ENCODE assay signal across 8 cellular contexts in the genomic region with DNA sequence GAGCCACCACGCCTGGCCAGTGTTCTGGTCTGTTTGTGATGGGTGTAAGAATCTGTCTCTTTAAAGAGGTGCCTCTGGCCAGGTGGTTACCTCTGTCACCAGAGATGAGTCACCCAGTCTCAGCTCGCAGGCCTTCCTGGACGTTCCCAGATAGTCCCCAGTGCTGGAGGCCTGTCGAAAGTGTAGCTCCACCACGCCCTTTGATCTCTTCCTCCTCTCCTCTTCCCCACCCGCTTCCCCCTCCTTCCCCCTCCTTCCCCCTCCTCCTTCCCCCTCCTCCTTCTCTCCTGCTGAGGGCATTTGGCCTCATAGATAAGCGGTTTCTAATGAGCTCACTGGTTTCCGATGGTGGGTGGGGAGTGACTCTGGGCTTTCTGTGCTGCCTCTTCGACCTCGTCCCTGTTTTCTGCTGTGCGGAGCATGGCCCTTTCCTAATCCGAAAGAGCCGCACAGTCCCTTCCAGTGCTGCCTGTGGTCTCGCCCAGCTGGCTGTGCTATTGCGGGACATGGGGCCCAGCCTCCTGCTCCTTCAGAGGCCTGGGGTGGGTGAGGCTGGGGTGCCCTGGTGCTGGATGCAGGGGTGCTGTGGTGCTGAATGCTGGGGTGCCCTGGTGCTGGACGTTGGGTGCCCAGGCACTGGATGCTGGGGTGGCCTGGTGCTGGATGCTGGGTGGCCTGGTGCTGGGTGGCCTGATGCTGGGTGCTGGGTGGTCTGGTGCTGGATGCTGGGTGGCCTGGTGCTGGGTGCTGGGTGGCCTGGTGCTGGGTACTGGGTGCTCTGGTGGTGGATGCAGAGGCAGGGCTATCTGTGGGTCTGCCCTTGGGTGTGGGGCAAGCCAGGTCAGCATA. TPM values are rescaled to one million over a fixed set of nuclear protein-coding genes. Genes with fewer than 3 reads are reported as not detected.
A peak's percentile ranks its signal among the peaks of the same experiment; 100 is the strongest.
DNase-seq lines count a peak whose midpoint lies in the region; ATAC-seq and TF ChIP-seq lines count a peak whose summit lies in the region.

No MANE protein-coding gene starts in this region.

- H3K4me1 ChIP-seq in esophagus (ENCODE audit: control insufficient read depth in 2 of 2, insufficient read depth in 2 of 2, low read length in 1 of 2): peaks cover 16 to 35% of the 10 kb centered on the region in 2 donors
- peaks cover 0 to 41% (median 37%) of the 10 kb centered on the region in 4 donors for H3K4me1 ChIP-seq in sigmoid colon
- H3K4me1 ChIP-seq in gastrocnemius medialis: peaks cover 34 to 37% of the 10 kb centered on the region in 2 donors

- no peak overlapping the region for H3K4me3 ChIP-seq in esophagus (ENCODE audit: low read depth in 1 of 2, low read length in 2 of 2)
- H3K4me3 ChIP-seq in sigmoid colon: no peak overlapping the region
- H3K4me3 ChIP-seq in gastrocnemius medialis: no peak overlapping the region

- POLR2A ChIA-PET in T-cell (lab: Charles Lee): no interaction called here

- in situ Hi-C loops in gastrocnemius medialis (cut with MboI; ENCODE audit: low sequenced_read_pairs in 4 of 4): no loop called here

- no peaks in the 10 kb centered on the region for H3K27me3 Mint-ChIP-seq in T-cell

- no peaks in the 10 kb centered on the region for H3K9me3 Mint-ChIP-seq in T-cell

- CTCF ChIA-PET in T-cell (lab: Charles Lee): no interaction called here

- H3K9me3 ChIP-seq in esophagus (ENCODE audit: control insufficient read depth in 2 of 2, insufficient read depth in 1 of 2, low read depth in 1 of 2, low read length in 1 of 2) (no peaks in the 10 kb centered on the region), sigmoid colon (no peaks in the 10 kb centered on the region), gastrocnemius medialis (no peaks in the 10 kb centered on the region)

- WGBS in esophagus, 2 donors: 26 to 30% methylated on average over 16 of the region's 16 CpGs
- 10 to 30% methylated on average over 16 of the region's 16 CpGs for WGBS in sigmoid colon, 2 donors

- TF ChIP-seq POLR2A in sigmoid colon (IDR thresholded peaks at IDR 0.05): no peak
- TF ChIP-seq POLR2A in gastrocnemius medialis (IDR thresholded peaks at IDR 0.05): no peak

- peak overlapping the region; percentile 49 to 64 for H3K27ac Mint-ChIP-seq in T-cell

- TF ChIP-seq EP300 in sigmoid colon (IDR thresholded peaks at IDR 0.05): no peak

- intact Hi-C loops in sigmoid colon (cut with DNase I): no loop called here
- intact Hi-C loops in gastrocnemius medialis (cut with DNase I; ENCODE audit: low total_unique reads): no loop called here

- DNase-seq in activated naive CD4-positive, alpha-beta T cell treated with Interleukin-2 at 50 U/mL for 16 hours: peak; percentile 24
- DNase-seq in activated naive CD4-positive, alpha-beta T cell (lab: John Stamatoyannopoulos, UW): no peak
- DNase-seq in T-cell (no peak), sigmoid colon (no peak), gastrocnemius medialis (no peak), AG08396 (ENCODE audit: low spot score) (no peak), NCI-H187 (lab: John Stamatoyannopoulos, UW) (no peak)

- H3K36me3 ChIP-seq in esophagus (ENCODE audit: control insufficient read depth in 2 of 2, insufficient read depth in 2 of 2, low read length in 1 of 2) (peaks cover 0 to 10% of the 10 kb centered on the region in 2 donors), sigmoid colon (no peaks in the 10 kb centered on the region), gastrocnemius medialis (no peaks in the 10 kb centered on the region)

- peak overlapping the region in 1 of 3 donors; percentile 45 for H3K4me3 Mint-ChIP-seq in T-cell

- TF ChIP-seq CTCF in sigmoid colon (IDR thresholded peaks at IDR 0.05): no peak
- TF ChIP-seq CTCF in gastrocnemius medialis (IDR thresholded peaks at IDR 0.05 in 4 of 5, conservative IDR thresholded peaks at IDR 0.05 in 1 of 5): no peak

- peaks cover 3% of the 10 kb centered on the region for H3K36me3 Mint-ChIP-seq in T-cell

- peaks cover 58 to 81% (median 73%) of the 10 kb centered on the region in 3 donors for H3K4me1 Mint-ChIP-seq in T-cell

- ATAC-seq in T-cell (replicated peaks in 1 of 4) (peak; percentile 50 to 60 (median 54)), gastrocnemius medialis (no peak)

- H3K27ac ChIP-seq in esophagus (ENCODE audit: low read depth in 2 of 2, low read length in 1 of 2): peak overlapping the region; percentile 59 to 66
- peak overlapping the region in 3 of 4 donors; percentile 9 to 32 (median 30) for H3K27ac ChIP-seq in sigmoid colon
- H3K27ac ChIP-seq in gastrocnemius medialis: peak overlapping the region in 1 of 4 donors; percentile 38

- no peaks in the 10 kb centered on the region for H3K27me3 ChIP-seq in esophagus (ENCODE audit: control insufficient read depth in 1 of 2, insufficient read depth in 2 of 2, low read length in 2 of 2)
- no peaks in the 10 kb centered on the region for H3K27me3 ChIP-seq in sigmoid colon
- no peaks in the 10 kb centered on the region for H3K27me3 ChIP-seq in gastrocnemius medialis

RNA-seq across cellular contexts. Expression of gene AGPAT3, which starts 19.2 kb away (rescaled TPM):
- total RNA-seq in T-cell (10 to 100 TPM; 48.4 to 77.2 (median 65.1) TPM), sigmoid colon (10 to 100 TPM; 18.9 to 26.6 (median 19.8) TPM), gastrocnemius medialis (100 to 1,000 TPM in 1 of 4 donors, 10 to 100 TPM in 3; 44.2 to 102 (median 59.3) TPM)
- polyA plus RNA-seq in esophagus (10 to 100 TPM; 15.3 to 18.6 TPM), sigmoid colon (10 to 100 TPM; 14.4 to 48.5 (median 33.3) TPM)

Comparison
In these comparisons a context has a peak if more than half of its experiments do, and no peak if none do; other contexts are left out.
1. ATAC-seq: peak in T-cell (4 of 4); none in gastrocnemius medialis (0 of 2).